In genomic region chr7:37394158-37394557, GRCh38 we compare ENCODE assay signal across 18 cellular contexts. TPM values are rescaled to one million over a fixed set of nuclear protein-coding genes. Genes with fewer than 3 reads are reported as not detected.
A peak's percentile ranks its signal among the peaks of the same experiment; 100 is the strongest.
DNase-seq lines count a peak whose midpoint lies in the region; ATAC-seq and TF ChIP-seq lines count a peak whose summit lies in the region.
"Had no signal": no experiment of that assay in that cellular context is flagged by ENCODE, and none has a peak within 500 bp of the region (broad histone marks: within the 10 kb centered on the region; RNA-seq: fewer than 3 reads in every experiment).

No MANE protein-coding gene starts in this region.

- intact Hi-C loops in dendritic cell treated with granulocyte-macrophage colony-stimulating factor and Interleukin-4, amounts not matched to agents 40 ng/mL and 50 ng/mL, for 4 days (cut with micrococcal nuclease): loop anchor here (5.0 kb wide), 2 partner anchors 37 to 53 kb away; partner anchors contain the start of gene ELMO1
- intact Hi-C loops in prostate gland (cut with DNase I) (no loop called here), MCF 10A (cut with micrococcal nuclease) (no loop called here), uterus (cut with DNase I; ENCODE audit: low total_unique reads) (no loop called here)

- ATAC-seq in HG03039 (IDR thresholded peaks at IDR 0.05; ENCODE audit: unreplicated experiment): peak; percentile 50
- ATAC-seq: left lung had no signal

- POLR2A ChIA-PET in MCF 10A (lab: Yijun Ruan, JAX): no interaction called here

- H3K27me3 Mint-ChIP-seq in dendritic cell treated with granulocyte-macrophage colony-stimulating factor and Interleukin-4, amounts not matched to agents 40 ng/mL and 50 ng/mL, for 4 days: no peaks in the 10 kb centered on the region
- H3K27me3 Mint-ChIP-seq in MCF 10A (ENCODE audit: insufficient read depth, unreplicated experiment): no peaks in the 10 kb centered on the region

- H3K36me3 ChIP-seq in prostate gland: no peaks in the 10 kb centered on the region
- H3K36me3 ChIP-seq in uterus: no peaks in the 10 kb centered on the region
- H3K36me3 ChIP-seq: colonic mucosa, left lung, sigmoid colon, vagina had no signal

- peaks cover 73% of the 10 kb centered on the region for H3K4me1 Mint-ChIP-seq in dendritic cell treated with granulocyte-macrophage colony-stimulating factor and Interleukin-4, amounts not matched to agents 40 ng/mL and 50 ng/mL, for 4 days (ENCODE audit: low read depth)
- H3K4me1 Mint-ChIP-seq in MCF 10A (ENCODE audit: insufficient read depth, unreplicated experiment): no peaks in the 10 kb centered on the region

- TF ChIP-seq CTCF in GM10266 (IDR thresholded peaks at IDR 0.05; ENCODE audit: control insufficient read depth, insufficient read depth, low read depth, missing control alignments) (no peak), GM20000 (IDR thresholded peaks at IDR 0.05; ENCODE audit: extremely low read depth, missing control alignments) (no peak), prostate gland (IDR thresholded peaks at IDR 0.05) (no peak), MCF 10A (IDR thresholded peaks at IDR 0.05; ENCODE audit: unreplicated experiment) (no peak), uterus (IDR thresholded peaks at IDR 0.05) (no peak)

- H3K27me3 ChIP-seq in prostate gland (replicated peaks; ENCODE audit: insufficient read depth) (no peaks in the 10 kb centered on the region), uterus (no peaks in the 10 kb centered on the region)
- H3K27me3 ChIP-seq: colonic mucosa, left lung, sigmoid colon, vagina had no signal

- H3K9me3 ChIP-seq in prostate gland (no peaks in the 10 kb centered on the region), uterus (no peaks in the 10 kb centered on the region)
- H3K9me3 ChIP-seq: colonic mucosa, left lung, sigmoid colon, vagina had no signal

- H3K4me3 ChIP-seq in prostate gland (no peak overlapping the region), uterus (no peak overlapping the region)
- H3K4me3 ChIP-seq: colonic mucosa, left lung, sigmoid colon, SK-N-MC, vagina had no signal

- BruUV-seq in MCF 10A (replicated peaks; lab: Mats Ljungman, UMichigan): no TSS peak

- DNase-seq in GM10266 (ENCODE audit: extremely low spot score): peak; percentile 24
- peak; percentile 28 for DNase-seq in GM20000 (ENCODE audit: low spot score)
- no peak for DNase-seq in prostate gland (ENCODE audit: low spot score)
- DNase-seq in MCF 10A (ENCODE audit: unreplicated experiment): no peak
- no peak for DNase-seq in hepatic stellate cell (ENCODE audit: low spot score)
- no peak for DNase-seq in uterus
- DNase-seq: activated CD4-positive, CD25-positive, alpha-beta regulatory T cell treated with anti-CD3 and anti-CD28 coated beads, Interleukin-2, amount 50 U/mL, for 72 hours; activated naive CD4-positive, alpha-beta T cell treated with Interleukin-2 at 50 U/mL for 16 hours; colonic mucosa; foreskin melanocyte; Karpas-422; left lung; NCI-H774; sigmoid colon had no signal

- peak overlapping the region; percentile 6 for H3K27ac Mint-ChIP-seq in dendritic cell treated with granulocyte-macrophage colony-stimulating factor and Interleukin-4, amounts not matched to agents 40 ng/mL and 50 ng/mL, for 4 days
- no peak overlapping the region for H3K27ac Mint-ChIP-seq in MCF 10A (ENCODE audit: low read depth, unreplicated experiment)

- 80% methylated on average over 2 of the region's 2 CpGs for WGBS in prostate gland

- H3K4me3 Mint-ChIP-seq in dendritic cell treated with granulocyte-macrophage colony-stimulating factor and Interleukin-4, amounts not matched to agents 40 ng/mL and 50 ng/mL, for 4 days: no peak overlapping the region
- no peak overlapping the region for H3K4me3 Mint-ChIP-seq in MCF 10A (ENCODE audit: unreplicated experiment)

- H3K36me3 Mint-ChIP-seq in dendritic cell treated with granulocyte-macrophage colony-stimulating factor and Interleukin-4, amounts not matched to agents 40 ng/mL and 50 ng/mL, for 4 days (ENCODE audit: low read depth): peaks cover 12% of the 10 kb centered on the region
- H3K36me3 Mint-ChIP-seq in MCF 10A (ENCODE audit: insufficient read depth, unreplicated experiment): no peaks in the 10 kb centered on the region

- H3K4me1 ChIP-seq in prostate gland (replicated peaks): no peaks in the 10 kb centered on the region
- H3K4me1 ChIP-seq in uterus: no peaks in the 10 kb centered on the region
- H3K4me1 ChIP-seq: colonic mucosa had no signal

- CTCF ChIA-PET in MCF 10A (lab: Yijun Ruan, JAX): no interaction called here

- TF ChIP-seq POLR2A in prostate gland (IDR thresholded peaks at IDR 0.05) (no peak), uterus (IDR thresholded peaks at IDR 0.05) (no peak)

- H3K27ac ChIP-seq in prostate gland: no peak overlapping the region
- no peak overlapping the region for H3K27ac ChIP-seq in uterus
- H3K27ac ChIP-seq: colonic mucosa, sigmoid colon, SK-N-MC, vagina had no signal

- no peaks in the 10 kb centered on the region for H3K9me3 Mint-ChIP-seq in dendritic cell treated with granulocyte-macrophage colony-stimulating factor and Interleukin-4, amounts not matched to agents 40 ng/mL and 50 ng/mL, for 4 days
- no peaks in the 10 kb centered on the region for H3K9me3 Mint-ChIP-seq in MCF 10A (ENCODE audit: unreplicated experiment)

RNA-seq across cellular contexts. Expression of gene ELMO1, which starts 54.5 kb away (rescaled TPM):
- total RNA-seq in prostate gland: 10 to 100 TPM in 1 of 2 donors, 1 to 10 TPM in 1; 6.7 to 19.3 TPM
- total RNA-seq in MCF 10A (2022): 0.30 TPM in 1 of 2 replicates, not detected in the other
- 10 to 100 TPM; 37.9 to 64.7 (median 55.5) TPM for total RNA-seq in uterus

Comparison
In these comparisons a context has a peak if more than half of its experiments do, and no peak if none do; other contexts are left out.
1. DNase-seq: peak in GM10266 (single experiment) and GM20000 (single experiment); none in prostate gland (single experiment), MCF 10A (single experiment), hepatic stellate cell (single experiment) and uterus (0 of 2).